8 cellular contexts compared by ENCODE assay signal in genomic region chrX:11758400-11759171, GRCh38. TPM values are rescaled to one million over a fixed set of nuclear protein-coding genes. Genes with fewer than 3 reads are reported as not detected.
DNase-seq lines count a peak whose midpoint lies in the region; ATAC-seq and TF ChIP-seq lines count a peak whose summit lies in the region.

No MANE protein-coding gene starts in this region.

- no peaks in the 10 kb centered on the region for H3K27me3 ChIP-seq in BE2C

- H3K4me3 ChIP-seq in BE2C (ENCODE audit: low read depth, low read length) = peak overlapping the region; percentile 89

- H3K36me3 ChIP-seq in BE2C = peaks cover 6% of the 10 kb centered on the region; the same call in 1 of the 2 replicates

- DNase-seq in BE2C (peak; percentile 89), GM19238 (ENCODE audit: insufficient read length, low spot score) (peak; percentile 44), NCI-H82 (lab: John Stamatoyannopoulos, UW) (peak; percentile 90), medulla oblongata (ENCODE audit: extremely low spot score) (peak; percentile 78)
- peak; percentile 73 to 81 for DNase-seq in activated CD8-positive, alpha-beta memory T cell treated with anti-CD3 and anti-CD28 coated beads for 1 hour (ENCODE audit: extremely low read depth in 1 of 2, low read depth in 1 of 2)
- peak; percentile 83 for DNase-seq in effector CD4-positive, alpha-beta T cell
- peak; percentile 76 to 79 (median 77) for DNase-seq in stimulated activated CD4-positive, alpha-beta T cell treated with anti-CD3 and anti-CD28 coated beads, TNF-alpha, amount 100 ng/mL, for 4 hours (ENCODE audit: low read depth in 3 of 3)

- ATAC-seq in HG03442 (IDR thresholded peaks at IDR 0.05; ENCODE audit: unreplicated experiment) = peak; percentile 45

- no peaks in the 10 kb centered on the region for H3K4me1 ChIP-seq in BE2C

- peak; percentile 40 for TF ChIP-seq CTCF in BE2C (IDR thresholded peaks at IDR 0.05; ENCODE audit: low read depth, low read length)

- H3K9me3 ChIP-seq in BE2C = no peaks in the 10 kb centered on the region

RNA-seq across cellular contexts. Expression of gene MSL3, which starts 0.5 kb away (rescaled TPM):
- 17.6 TPM for polyA plus RNA-seq in BE2C (2012; ENCODE audit: insufficient read depth, insufficient read length, low read depth)

Comparison
In these comparisons a context has a peak if more than half of its experiments do, and no peak if none do; other contexts are left out.
1. Peak in every context shown above with its lines: DNase-seq, ATAC-seq and H3K4me3 ChIP-seq.